In the genomic region with DNA sequence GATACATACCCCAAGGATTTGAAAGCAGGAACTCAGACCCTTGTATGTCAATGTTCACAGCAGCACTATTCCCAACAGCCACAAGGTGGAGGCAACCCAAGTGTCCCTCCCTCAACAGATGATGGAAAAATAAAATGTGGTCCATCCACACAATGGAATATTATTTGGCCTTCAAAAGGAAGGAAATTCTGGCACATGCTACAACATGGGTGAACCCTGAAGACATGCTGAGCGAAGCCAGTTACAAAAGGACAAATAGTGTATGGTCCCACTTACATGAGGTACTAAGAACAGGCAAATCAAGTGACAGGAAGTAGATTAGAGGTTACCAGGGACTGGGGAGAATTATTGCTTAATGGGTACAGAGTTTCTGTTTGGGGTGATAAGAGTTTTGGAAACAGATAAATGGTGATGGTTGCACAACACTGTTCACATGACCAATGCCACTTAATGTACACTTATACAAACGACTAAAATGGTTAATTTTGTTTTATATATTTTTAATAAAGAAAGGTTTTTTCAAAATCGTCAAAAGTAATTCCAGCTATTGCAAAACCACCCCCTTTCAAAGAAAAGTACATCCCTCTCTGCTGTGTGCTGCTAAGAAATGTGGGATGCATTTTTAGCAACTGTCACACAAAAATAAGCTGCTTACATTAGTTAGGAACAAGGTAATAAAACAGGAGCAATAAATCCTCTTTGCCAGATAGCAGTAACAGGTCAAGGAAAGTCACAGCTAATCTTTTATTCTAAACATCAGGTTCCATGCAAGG, we compare ENCODE assay signal across 8 cellular contexts.
DNase-seq lines count a peak whose midpoint lies in the region; TF ChIP-seq lines count a peak whose summit lies in the region.

No MANE protein-coding gene starts in this region.

- H3K4me1 ChIP-seq in OCI-LY3 (ENCODE audit: low read length): peaks cover 4% of the 10 kb centered on the region; the same call in 1 of the 2 replicates

- H2AFZ ChIP-seq in OCI-LY3 (ENCODE audit: low read depth, low read length): no peak overlapping the region

- H3K36me3 Mint-ChIP-seq in activated CD4-positive, alpha-beta T cell treated with anti-CD3 and anti-CD28 coated beads, Interleukin-2, amount 10 ng/mL, durations not matched to agents 7 days and 5 days (ENCODE audit: low read depth): no peaks in the 10 kb centered on the region

- no peak overlapping the region for H3K4me2 ChIP-seq in OCI-LY3 (ENCODE audit: low read length)

- no peaks in the 10 kb centered on the region for H3K9me3 Mint-ChIP-seq in activated CD4-positive, alpha-beta T cell treated with anti-CD3 and anti-CD28 coated beads, Interleukin-2, amount 10 ng/mL, durations not matched to agents 7 days and 5 days

- H3K9ac ChIP-seq in OCI-LY3 (ENCODE audit: low read length): no peak overlapping the region

- peaks cover 41% of the 10 kb centered on the region for H3K27me3 ChIP-seq in OCI-LY3 (ENCODE audit: low read depth, low read length)

- H4K20me1 ChIP-seq in OCI-LY3 (ENCODE audit: insufficient read depth, low read length): no peaks in the 10 kb centered on the region

- H3K36me3 ChIP-seq in OCI-LY3 (replicated peaks; ENCODE audit: low read depth, low read length): no peaks in the 10 kb centered on the region

- H3K27ac Mint-ChIP-seq in activated CD4-positive, alpha-beta T cell treated with anti-CD3 and anti-CD28 coated beads, Interleukin-2, amount 10 ng/mL, durations not matched to agents 7 days and 5 days: no peak overlapping the region

- no peaks in the 10 kb centered on the region for H3K27me3 Mint-ChIP-seq in activated CD4-positive, alpha-beta T cell treated with anti-CD3 and anti-CD28 coated beads, Interleukin-2, amount 10 ng/mL, durations not matched to agents 7 days and 5 days

- H3K79me2 ChIP-seq in OCI-LY3 (ENCODE audit: low read length): no peaks in the 10 kb centered on the region

- CTCF ChIA-PET in activated CD4-positive, alpha-beta T cell treated with anti-CD3 and anti-CD28 coated beads, Interleukin-2, amount 10 ng/mL, durations not matched to agents 7 days and 5 days (lab: Charles Lee): interaction anchor here (1.2 kb wide), 1 partner anchor 17 kb away, joined by 5 read pairs; no protein-coding TSS in a partner anchor

- H3K4me3 Mint-ChIP-seq in activated CD4-positive, alpha-beta T cell treated with anti-CD3 and anti-CD28 coated beads, Interleukin-2, amount 10 ng/mL, durations not matched to agents 7 days and 5 days: no peak overlapping the region

- DNase-seq in activated CD4-positive, alpha-beta T cell treated with anti-CD3 and anti-CD28 coated beads, Interleukin-2, amount 10 ng/mL, durations not matched to agents 7 days and 5 days: peak; percentile 14
- DNase-seq in activated CD4-positive, alpha-beta T cell treated with anti-CD3 and anti-CD28 coated beads, Interleukin-2, amount 50 U/mL, for 1 hour: no peak
- DNase-seq in epithelial cell of proximal tubule (ENCODE audit: low read depth) (no peak), substantia nigra (lab: John Stamatoyannopoulos, UW) (no peak), DMS153 (lab: John Stamatoyannopoulos, UW) (no peak), NCI-H1105 (lab: John Stamatoyannopoulos, UW) (no peak), mucosa of gallbladder (ENCODE audit: low spot score) (no peak)

- H3K4me3 ChIP-seq in OCI-LY3 (ENCODE audit: low read length) (no peak overlapping the region), epithelial cell of proximal tubule (ENCODE audit: low read depth, low read length) (no peak overlapping the region)

- H3K9me3 ChIP-seq in OCI-LY3 (ENCODE audit: insufficient read depth, low read length): no peaks in the 10 kb centered on the region

- TF ChIP-seq CTCF in OCI-LY3 (IDR thresholded peaks at IDR 0.05; ENCODE audit: low read depth, low read length) (peak; percentile 57), epithelial cell of proximal tubule (conservative IDR thresholded peaks at IDR 0.05; ENCODE audit: low read depth, low read length) (peak; percentile 74)

- POLR2A ChIA-PET in activated CD4-positive, alpha-beta T cell treated with anti-CD3 and anti-CD28 coated beads, Interleukin-2, amount 10 ng/mL, durations not matched to agents 7 days and 5 days (lab: Charles Lee): no interaction called here

- peaks cover 4% of the 10 kb centered on the region for H3K4me1 Mint-ChIP-seq in activated CD4-positive, alpha-beta T cell treated with anti-CD3 and anti-CD28 coated beads, Interleukin-2, amount 10 ng/mL, durations not matched to agents 7 days and 5 days

- H3K27ac ChIP-seq in OCI-LY3 (ENCODE audit: low read length) (no peak overlapping the region), substantia nigra (ENCODE audit: low read depth, low read length, poor library complexity, severe bottlenecking) (peak overlapping the region; percentile 17)
